9 cellular contexts compared by ENCODE assay signal in genomic region chr10:69408318-69409175, GRCh38. TPM values are rescaled to one million over a fixed set of nuclear protein-coding genes. Genes with fewer than 3 reads are reported as not detected.
DNase-seq lines count a peak whose midpoint lies in the region; ATAC-seq and TF ChIP-seq lines count a peak whose summit lies in the region.
"Had no signal": no experiment of that assay in that cellular context is flagged by ENCODE, and none has a peak within 500 bp of the region (broad histone marks: within the 10 kb centered on the region; RNA-seq: fewer than 3 reads in every experiment).

No MANE protein-coding gene starts in this region.

- DNase-seq in AG09309 (ENCODE audit: low read depth) (peak; percentile 71), NCI-H2171 (lab: John Stamatoyannopoulos, UW) (peak; percentile 81), breast epithelium (ENCODE audit: low spot score in 2 of 2) (peak; percentile 90 to 94), iris pigment epithelial cell (ENCODE audit: low read depth) (peak; percentile 93)
- DNase-seq in stimulated activated CD4-positive, alpha-beta T cell treated with anti-CD3 and anti-CD28 coated beads, Interleukin-12 subunit alpha, Interleukin-12 subunit beta, amount 100 ng/mL, for 24 hours (ENCODE audit: low read depth in 2 of 2), result peak; percentile 80 to 82

- H3K27me3 ChIP-seq in breast epithelium, result no peaks in the 10 kb centered on the region

- TF ChIP-seq CTCF in AG09309 (IDR thresholded peaks at IDR 0.05; ENCODE audit: control insufficient read depth, insufficient read depth, low read depth, low read length, missing control alignments) (peak; percentile 60), VCaP (conservative IDR thresholded peaks at IDR 0.05) (peak; percentile 85), breast epithelium (IDR thresholded peaks at IDR 0.05) (peak; percentile 41 to 62 (median 46))

- no peaks in the 10 kb centered on the region for H3K36me3 ChIP-seq in breast epithelium

- intact Hi-C loops in breast epithelium (cut with DNase I; ENCODE audit: low total_unique reads), result loop anchor here (5.0 kb wide), 1 partner anchor 171 kb away; no protein-coding TSS in a partner anchor

- H3K4me3 ChIP-seq in AG09309 (ENCODE audit: control insufficient read depth, low read depth, low read length) (peak overlapping the region; percentile 40), breast epithelium (peak overlapping the region; percentile 39 to 61 (median 54))

- no peaks in the 10 kb centered on the region for H3K9me3 ChIP-seq in breast epithelium

- no peak for TF ChIP-seq POLR2A in breast epithelium (IDR thresholded peaks at IDR 0.05)

- no peaks in the 10 kb centered on the region for H3K4me1 ChIP-seq in breast epithelium

- H3K27ac ChIP-seq in VCaP, result peak overlapping the region; percentile 74
- H3K27ac ChIP-seq in breast epithelium, result peak overlapping the region; percentile 79 to 88

- peak; percentile 65 for ATAC-seq in GM18870 (IDR thresholded peaks at IDR 0.05; ENCODE audit: unreplicated experiment)
- ATAC-seq in HG03103 (IDR thresholded peaks at IDR 0.05; ENCODE audit: low read depth, unreplicated experiment), result peak; percentile 56

RNA-seq across cellular contexts. Expression of gene TACR2, which starts 8.2 kb away (rescaled TPM):
- total RNA-seq in breast epithelium, result 1 to 10 TPM in 1 of 3 donors, under 1 TPM in 2; 0.66 to 3.2 (median 0.73) TPM
- total RNA-seq: T-helper 2 cell treated with Interferon-gamma antibody and Interleukin-4, amounts not matched to agents 100 ng/mL and 5 ng/mL, for 36 hours had no signal

RNA-seq across cellular contexts. Expression of gene TSPAN15, which starts 42.7 kb away (rescaled TPM):
- total RNA-seq in breast epithelium, result 10 to 100 TPM; 53.3 to 89.5 (median 65.0) TPM

Comparison
In these comparisons a context has a peak if more than half of its experiments do, and no peak if none do; other contexts are left out.
1. Peak in every context shown above with its lines: DNase-seq, ATAC-seq, H3K4me3 ChIP-seq and H3K27ac ChIP-seq.